11 cellular contexts compared by ENCODE assay signal in genomic region chr16:4679156-4679853, GRCh38. TPM values are rescaled to one million over a fixed set of nuclear protein-coding genes. Genes with fewer than 3 reads are reported as not detected.
DNase-seq lines count a peak whose midpoint lies in the region; ATAC-seq and TF ChIP-seq lines count a peak whose summit lies in the region.
"Had no signal": no experiment of that assay in that cellular context is flagged by ENCODE, and none has a peak within 500 bp of the region (broad histone marks: within the 10 kb centered on the region; RNA-seq: fewer than 3 reads in every experiment).

No MANE protein-coding gene starts in this region.

- no peaks in the 10 kb centered on the region for H3K36me3 Mint-ChIP-seq in activated naive CD8-positive, alpha-beta T cell
- H3K36me3 Mint-ChIP-seq in activated naive CD8-positive, alpha-beta T cell treated with anti-CD3 and anti-CD28 coated beads, Interleukin-2, amount 50 U/mL, for 24 hours (ENCODE audit: low read depth), result peaks cover 8% of the 10 kb centered on the region
- H3K36me3 Mint-ChIP-seq in dendritic cell treated with granulocyte-macrophage colony-stimulating factor and Interleukin-4, amounts not matched to agents 40 ng/mL and 50 ng/mL, for 4 days (ENCODE audit: low read depth), result peaks cover 93% of the 10 kb centered on the region
- no peaks in the 10 kb centered on the region for H3K36me3 Mint-ChIP-seq in glutamatergic neuron (ENCODE audit: unreplicated experiment)

- H3K4me1 Mint-ChIP-seq in activated naive CD8-positive, alpha-beta T cell (ENCODE audit: low read depth), result peaks cover 37% of the 10 kb centered on the region
- peaks cover 40% of the 10 kb centered on the region for H3K4me1 Mint-ChIP-seq in activated naive CD8-positive, alpha-beta T cell treated with anti-CD3 and anti-CD28 coated beads, Interleukin-2, amount 50 U/mL, for 24 hours
- H3K4me1 Mint-ChIP-seq in dendritic cell treated with granulocyte-macrophage colony-stimulating factor and Interleukin-4, amounts not matched to agents 40 ng/mL and 50 ng/mL, for 4 days (ENCODE audit: low read depth), result peaks cover 72% of the 10 kb centered on the region
- peaks cover 4% of the 10 kb centered on the region for H3K4me1 Mint-ChIP-seq in glutamatergic neuron (ENCODE audit: low read depth, unreplicated experiment)

- H3K9me3 ChIP-seq in mucosa of descending colon (no peaks in the 10 kb centered on the region), upper lobe of left lung (no peaks in the 10 kb centered on the region)

- H3K4me3 Mint-ChIP-seq in activated naive CD8-positive, alpha-beta T cell, result no peak overlapping the region
- no peak overlapping the region for H3K4me3 Mint-ChIP-seq in activated naive CD8-positive, alpha-beta T cell treated with anti-CD3 and anti-CD28 coated beads, Interleukin-2, amount 50 U/mL, for 24 hours
- H3K4me3 Mint-ChIP-seq in dendritic cell treated with granulocyte-macrophage colony-stimulating factor and Interleukin-4, amounts not matched to agents 40 ng/mL and 50 ng/mL, for 4 days, result peak overlapping the region; percentile 74
- H3K4me3 Mint-ChIP-seq in glutamatergic neuron (ENCODE audit: unreplicated experiment), result no peak overlapping the region
- H3K4me3 Mint-ChIP-seq: activated B cell treated with CpG ODN at 0.5 μM for 24 hours had no signal

- TF ChIP-seq CTCF in mucosa of descending colon (IDR thresholded peaks at IDR 0.05) (no peak), upper lobe of left lung (IDR thresholded peaks at IDR 0.05) (no peak), glutamatergic neuron (IDR thresholded peaks at IDR 0.05; ENCODE audit: partially characterized antibody, unreplicated experiment) (no peak)

- intact Hi-C loops in dendritic cell treated with granulocyte-macrophage colony-stimulating factor and Interleukin-4, amounts not matched to agents 40 ng/mL and 50 ng/mL, for 4 days (cut with micrococcal nuclease), result no loop called here
- intact Hi-C loops in mucosa of descending colon (cut with DNase I, micrococcal nuclease), result no loop called here

- peak overlapping the region; percentile 78 for H3K27ac Mint-ChIP-seq in activated naive CD8-positive, alpha-beta T cell
- no peak overlapping the region for H3K27ac Mint-ChIP-seq in activated naive CD8-positive, alpha-beta T cell treated with anti-CD3 and anti-CD28 coated beads, Interleukin-2, amount 50 U/mL, for 24 hours
- H3K27ac Mint-ChIP-seq in dendritic cell treated with granulocyte-macrophage colony-stimulating factor and Interleukin-4, amounts not matched to agents 40 ng/mL and 50 ng/mL, for 4 days, result peak overlapping the region; percentile 64
- no peak overlapping the region for H3K27ac Mint-ChIP-seq in glutamatergic neuron (ENCODE audit: unreplicated experiment)

- no peak overlapping the region for H3K4me3 ChIP-seq in mucosa of descending colon
- H3K4me3 ChIP-seq in upper lobe of left lung, result peak overlapping the region in 3 of 4 donors; percentile 16 to 42 (median 31)

- no peak for TF ChIP-seq POLR2A in upper lobe of left lung (IDR thresholded peaks at IDR 0.05)

- no peak for DNase-seq in activated naive CD8-positive, alpha-beta T cell treated with anti-CD3 and anti-CD28 coated beads, Interleukin-2, amount 50 U/mL, for 24 hours
- DNase-seq in mucosa of descending colon, result peak; percentile 74 to 81 (median 80)
- DNase-seq in upper lobe of left lung, result peak in 1 of 2 donors; percentile 86
- DNase-seq in NCI-H2081 treated with DMSO at 0.1 percent for 48 hours (lab: John Stamatoyannopoulos, UW), result no peak
- DNase-seq in glutamatergic neuron, result no peak
- DNase-seq: activated B cell treated with CpG ODN at 0.5 μM for 24 hours; foreskin melanocyte; stimulated activated CD8-positive, alpha-beta memory T cell treated with anti-CD3 and anti-CD28 coated beads, Interleukin-4, amount 100 ng/mL, for 48 hours had no signal

- no peaks in the 10 kb centered on the region for H3K27me3 ChIP-seq in upper lobe of left lung

- 70 to 72% methylated on average over 8 to 16 of the region's 20 CpGs for WGBS in upper lobe of left lung, 2 donors

- peak overlapping the region; percentile 77 to 85 (median 80) for H3K27ac ChIP-seq in upper lobe of left lung

- peaks cover 11% of the 10 kb centered on the region for H3K4me1 ChIP-seq in mucosa of descending colon (ENCODE audit: low read depth)
- H3K4me1 ChIP-seq in upper lobe of left lung, result peaks cover 6 to 50% (median 38%) of the 10 kb centered on the region in 4 donors

- no peaks in the 10 kb centered on the region for H3K27me3 Mint-ChIP-seq in activated naive CD8-positive, alpha-beta T cell
- H3K27me3 Mint-ChIP-seq in activated naive CD8-positive, alpha-beta T cell treated with anti-CD3 and anti-CD28 coated beads, Interleukin-2, amount 50 U/mL, for 24 hours, result no peaks in the 10 kb centered on the region
- no peaks in the 10 kb centered on the region for H3K27me3 Mint-ChIP-seq in dendritic cell treated with granulocyte-macrophage colony-stimulating factor and Interleukin-4, amounts not matched to agents 40 ng/mL and 50 ng/mL, for 4 days
- peaks cover 8% of the 10 kb centered on the region for H3K27me3 Mint-ChIP-seq in glutamatergic neuron (ENCODE audit: unreplicated experiment)
- H3K27me3 Mint-ChIP-seq: activated B cell treated with CpG ODN at 0.5 μM for 24 hours had no signal

- H3K36me3 ChIP-seq in mucosa of descending colon (ENCODE audit: low read depth) (no peaks in the 10 kb centered on the region), upper lobe of left lung (peaks cover 5 to 80% (median 51%) of the 10 kb centered on the region in 4 donors)

- no peak for TF ChIP-seq EP300 in upper lobe of left lung (IDR thresholded peaks at IDR 0.05)

- no peak for ATAC-seq in activated naive CD8-positive, alpha-beta T cell treated with anti-CD3 and anti-CD28 coated beads, Interleukin-2, amount 50 U/mL, for 24 hours
- ATAC-seq in mucosa of descending colon (peak; percentile 75), upper lobe of left lung (ENCODE audit: low FRiP score in 2 of 2) (no peak), GM19324 (IDR thresholded peaks at IDR 0.05; ENCODE audit: low FRiP score, unreplicated experiment) (no peak)

- H3K9me3 Mint-ChIP-seq in activated naive CD8-positive, alpha-beta T cell (ENCODE audit: low read depth), result no peaks in the 10 kb centered on the region
- H3K9me3 Mint-ChIP-seq in activated naive CD8-positive, alpha-beta T cell treated with anti-CD3 and anti-CD28 coated beads, Interleukin-2, amount 50 U/mL, for 24 hours, result no peaks in the 10 kb centered on the region
- H3K9me3 Mint-ChIP-seq in dendritic cell treated with granulocyte-macrophage colony-stimulating factor and Interleukin-4, amounts not matched to agents 40 ng/mL and 50 ng/mL, for 4 days, result no peaks in the 10 kb centered on the region
- peaks cover 1% of the 10 kb centered on the region for H3K9me3 Mint-ChIP-seq in glutamatergic neuron (ENCODE audit: unreplicated experiment)
- H3K9me3 Mint-ChIP-seq: activated B cell treated with CpG ODN at 0.5 μM for 24 hours had no signal

RNA-seq across cellular contexts. Expression of gene NUDT16L1, which starts 14.1 kb away (rescaled TPM):
- 10 to 100 TPM; 28.3 to 47.8 (median 40.4) TPM for total RNA-seq in mucosa of descending colon
- total RNA-seq in upper lobe of left lung, result 10 to 100 TPM; 14.9 to 66.0 (median 34.1) TPM
- total RNA-seq in glutamatergic neuron (ENCODE audit: unreplicated experiment), result 34.3 TPM

RNA-seq across cellular contexts. Expression of gene MGRN1, which starts 54.7 kb away (rescaled TPM):
- total RNA-seq in mucosa of descending colon (10 to 100 TPM; 72.3 to 80.2 (median 77.0) TPM), upper lobe of left lung (100 to 1,000 TPM in 3 of 6 donors, 10 to 100 TPM in 3; 49.0 to 148 (median 99.1) TPM), glutamatergic neuron (ENCODE audit: unreplicated experiment) (150 TPM)

RNA-seq across cellular contexts. Expression of gene ANKS3, which starts 54.8 kb away (rescaled TPM):
- 10 to 100 TPM; 18.2 to 32.3 (median 21.3) TPM for total RNA-seq in mucosa of descending colon
- total RNA-seq in upper lobe of left lung, result 10 to 100 TPM; 17.9 to 67.1 (median 20.0) TPM
- 43.5 TPM for total RNA-seq in glutamatergic neuron (ENCODE audit: unreplicated experiment)

RNA-seq across cellular contexts. Expression of gene DNAAF8, which starts 55.0 kb away (rescaled TPM):
- 1 to 10 TPM in 1 of 3 donors, under 1 TPM in 2; 0.22 to 1.8 (median 0.98) TPM for total RNA-seq in mucosa of descending colon
- 10 to 100 TPM in 1 of 6 donors, 1 to 10 TPM in 5; 1.6 to 19.1 (median 4.3) TPM for total RNA-seq in upper lobe of left lung
- 0.59 TPM for total RNA-seq in glutamatergic neuron (ENCODE audit: unreplicated experiment)

Comparison
In these comparisons a context has a peak if more than half of its experiments do, and no peak if none do; other contexts are left out.
1. H3K27ac Mint-ChIP-seq: peak in activated naive CD8-positive, alpha-beta T cell (single experiment) and dendritic cell treated with granulocyte-macrophage colony-stimulating factor and Interleukin-4, amounts not matched to agents 40 ng/mL and 50 ng/mL, for 4 days (single experiment); none in activated naive CD8-positive, alpha-beta T cell treated with anti-CD3 and anti-CD28 coated beads, Interleukin-2, amount 50 U/mL, for 24 hours (single experiment) and glutamatergic neuron (single experiment).
2. DNase-seq: peak in mucosa of descending colon (3 of 3); none in activated naive CD8-positive, alpha-beta T cell treated with anti-CD3 and anti-CD28 coated beads, Interleukin-2, amount 50 U/mL, for 24 hours (single experiment), NCI-H2081 treated with DMSO at 0.1 percent for 48 hours (single experiment) and glutamatergic neuron (single experiment).